In genomic region chr4:177118596-177118995, GRCh38 we compare ENCODE assay signal across 11 cellular contexts.
A peak's percentile ranks its signal among the peaks of the same experiment; 100 is the strongest.
DNase-seq lines count a peak whose midpoint lies in the region; TF ChIP-seq lines count a peak whose summit lies in the region.
"Had no signal": no experiment of that assay in that cellular context is flagged by ENCODE, and none has a peak within 500 bp of the region (broad histone marks: within the 10 kb centered on the region; RNA-seq: fewer than 3 reads in every experiment).

No MANE protein-coding gene starts in this region.

- TF ChIP-seq CTCF in type B pancreatic cell (conservative IDR thresholded peaks at IDR 0.05), result no peak
- TF ChIP-seq CTCF in GM10266 (IDR thresholded peaks at IDR 0.05; ENCODE audit: control insufficient read depth, insufficient read depth, low read depth, missing control alignments), result no peak

- H3K4me3 Mint-ChIP-seq in type B pancreatic cell, result no peak overlapping the region

- peaks cover 6% of the 10 kb centered on the region for H3K9me3 Mint-ChIP-seq in type B pancreatic cell

- H3K4me1 Mint-ChIP-seq in type B pancreatic cell (ENCODE audit: unreplicated experiment), result no peaks in the 10 kb centered on the region

- H3K27me3 ChIP-seq in SJCRH30, result no peaks in the 10 kb centered on the region

- H3K27me3 Mint-ChIP-seq in type B pancreatic cell, result no peaks in the 10 kb centered on the region

- H3K36me3 Mint-ChIP-seq in type B pancreatic cell, result no peaks in the 10 kb centered on the region

- H3K36me3 ChIP-seq in SJCRH30, result no peaks in the 10 kb centered on the region

- no peak overlapping the region for H3K27ac Mint-ChIP-seq in type B pancreatic cell

- no peak overlapping the region for H3K27ac ChIP-seq in SJCRH30

- no peaks in the 10 kb centered on the region for H3K9me3 ChIP-seq in SJCRH30 (replicated peaks)

- peak; percentile 96 for DNase-seq in EH (ENCODE audit: low read depth)
- peak; percentile 97 for DNase-seq in amniotic epithelial cell (ENCODE audit: low read depth)
- peak; percentile 11 for DNase-seq in globus pallidus (ENCODE audit: low spot score)
- DNase-seq in renal cortical epithelial cell (ENCODE audit: low read depth), result peak; percentile 60
- DNase-seq in type B pancreatic cell (ENCODE audit: extremely low spot score, unreplicated experiment), result no peak
- no peak for DNase-seq in SJCRH30
- no peak for DNase-seq in NK-92 treated with Interleukin-12 subunit alpha and Interleukin-12 subunit beta, amount 100 ng/mL, for 24 hours (lab: John Stamatoyannopoulos, UW)
- no peak for DNase-seq in GM10266 (ENCODE audit: extremely low spot score)
- DNase-seq: dermis blood vessel endothelial cell, NCI-H1930 had no signal

- H3K4me1 ChIP-seq in SJCRH30, result no peaks in the 10 kb centered on the region

- no peak overlapping the region for H3K4me3 ChIP-seq in SJCRH30
- H3K4me3 ChIP-seq: GM12878 had no signal

Comparison
In these comparisons a context has a peak if more than half of its experiments do, and no peak if none do; other contexts are left out.
1. DNase-seq: peak in EH (single experiment), amniotic epithelial cell (single experiment), globus pallidus (single experiment) and renal cortical epithelial cell (single experiment); none in type B pancreatic cell (single experiment), SJCRH30 (0 of 2), NK-92 treated with Interleukin-12 subunit alpha and Interleukin-12 subunit beta, amount 100 ng/mL, for 24 hours (single experiment) and GM10266 (single experiment).